In genomic region chr17:58533616-58534188, GRCh38 we compare ENCODE assay signal across 1 cellular context.
TF ChIP-seq lines count a peak whose summit lies in the region.

No MANE protein-coding gene starts in this region.

TF ChIP-seq in HepG2, 621 proteins besides CTCF, POLR2A, EP300 and RAD21:
- TF ChIP-seq ZNF7 (CRISPR knock-in tag; IDR thresholded peaks at IDR 0.05), result peak; percentile 69; the same call in 1 of the 2 replicates
- no peak for TF ChIP-seq SIX4 (CRISPR knock-in tag; IDR thresholded peaks at IDR 0.05)
